In genomic region chr10:45470098-45471012, GRCh38 we compare ENCODE assay signal across 1 cellular context.
TF ChIP-seq lines count a peak whose summit lies in the region.

No MANE protein-coding gene starts in this region.

TF ChIP-seq in K562, 482 proteins besides CTCF, POLR2A, EP300 and RAD21 (continued from another document and continues in another):
- peak; percentile 76 for TF ChIP-seq TFAP4 (CRISPR knock-in tag; IDR thresholded peaks at IDR 0.05; ENCODE audit: borderline replicate concordance)
- no peak; the same call in 1 of the 2 replicates for TF ChIP-seq BRD4 (IDR thresholded peaks at IDR 0.05)
- TF ChIP-seq, protein P1, sequence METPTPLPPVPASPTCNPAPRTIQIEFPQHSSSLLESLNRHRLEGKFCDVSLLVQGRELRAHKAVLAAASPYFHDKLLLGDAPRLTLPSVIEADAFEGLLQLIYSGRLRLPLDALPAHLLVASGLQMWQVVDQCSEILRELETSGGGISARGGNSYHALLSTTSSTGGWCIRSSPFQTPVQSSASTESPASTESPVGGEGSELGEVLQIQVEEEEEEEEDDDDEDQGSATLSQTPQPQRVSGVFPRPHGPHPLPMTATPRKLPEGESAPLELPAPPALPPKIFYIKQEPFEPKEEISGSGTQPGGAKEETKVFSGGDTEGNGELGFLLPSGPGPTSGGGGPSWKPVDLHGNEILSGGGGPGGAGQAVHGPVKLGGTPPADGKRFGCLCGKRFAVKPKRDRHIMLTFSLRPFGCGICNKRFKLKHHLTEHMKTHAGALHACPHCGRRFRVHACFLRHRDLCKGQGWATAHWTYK (CRISPR knock-in tag; IDR thresholded peaks at IDR 0.05), result peak; percentile 98
- TF ChIP-seq SREBF1 (IDR thresholded peaks at IDR 0.05; ENCODE audit: borderline replicate concordance, low read depth, low read length), result no peak
- no peak for TF ChIP-seq ZFP30 (CRISPR knock-in tag; IDR thresholded peaks at IDR 0.05; ENCODE audit: borderline replicate concordance)
- TF ChIP-seq, protein P2, sequence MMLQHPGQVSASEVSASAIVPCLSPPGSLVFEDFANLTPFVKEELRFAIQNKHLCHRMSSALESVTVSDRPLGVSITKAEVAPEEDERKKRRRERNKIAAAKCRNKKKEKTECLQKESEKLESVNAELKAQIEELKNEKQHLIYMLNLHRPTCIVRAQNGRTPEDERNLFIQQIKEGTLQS (IDR thresholded peaks at IDR 0.05), result peak; percentile 86
- TF ChIP-seq, protein P2 (CRISPR knock-in tag; conservative IDR thresholded peaks at IDR 0.05), result peak; percentile 68; the same call in 1 of the 2 replicates
- TF ChIP-seq ZZZ3 (IDR thresholded peaks at IDR 0.05), result no peak
- TF ChIP-seq NR3C1 (CRISPR knock-in tag; IDR thresholded peaks at IDR 0.05), result no peak
- no peak for TF ChIP-seq IRF2 (CRISPR knock-in tag; IDR thresholded peaks at IDR 0.05)
- TF ChIP-seq U2AF1 (optimal IDR thresholded peaks at IDR 0.05; ENCODE audit: low read depth, low read length), result no peak
- no peak for TF ChIP-seq NR2F6 (CRISPR knock-in tag; IDR thresholded peaks at IDR 0.05)
- TF ChIP-seq ZNF699 (CRISPR knock-in tag; IDR thresholded peaks at IDR 0.05; ENCODE audit: insufficient replicate concordance), result no peak
- TF ChIP-seq CHD4 (IDR thresholded peaks at IDR 0.05; ENCODE audit: insufficient read depth, insufficient replicate concordance, low read depth, low read length, poor library complexity, severe bottlenecking), result no peak
- TF ChIP-seq, protein P3, sequence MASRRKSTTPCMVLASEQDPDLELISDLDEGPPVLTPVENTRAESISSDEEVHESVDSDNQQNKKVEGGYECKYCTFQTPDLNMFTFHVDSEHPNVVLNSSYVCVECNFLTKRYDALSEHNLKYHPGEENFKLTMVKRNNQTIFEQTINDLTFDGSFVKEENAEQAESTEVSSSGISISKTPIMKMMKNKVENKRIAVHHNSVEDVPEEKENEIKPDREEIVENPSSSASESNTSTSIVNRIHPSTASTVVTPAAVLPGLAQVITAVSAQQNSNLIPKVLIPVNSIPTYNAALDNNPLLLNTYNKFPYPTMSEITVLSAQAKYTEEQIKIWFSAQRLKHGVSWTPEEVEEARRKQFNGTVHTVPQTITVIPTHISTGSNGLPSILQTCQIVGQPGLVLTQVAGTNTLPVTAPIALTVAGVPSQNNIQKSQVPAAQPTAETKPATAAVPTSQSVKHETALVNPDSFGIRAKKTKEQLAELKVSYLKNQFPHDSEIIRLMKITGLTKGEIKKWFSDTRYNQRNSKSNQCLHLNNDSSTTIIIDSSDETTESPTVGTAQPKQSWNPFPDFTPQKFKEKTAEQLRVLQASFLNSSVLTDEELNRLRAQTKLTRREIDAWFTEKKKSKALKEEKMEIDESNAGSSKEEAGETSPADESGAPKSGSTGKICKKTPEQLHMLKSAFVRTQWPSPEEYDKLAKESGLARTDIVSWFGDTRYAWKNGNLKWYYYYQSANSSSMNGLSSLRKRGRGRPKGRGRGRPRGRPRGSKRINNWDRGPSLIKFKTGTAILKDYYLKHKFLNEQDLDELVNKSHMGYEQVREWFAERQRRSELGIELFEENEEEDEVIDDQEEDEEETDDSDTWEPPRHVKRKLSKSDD (conservative IDR thresholded peaks at IDR 0.05; ENCODE audit: low read length), result no peak
- peak; percentile 96 to 99 for TF ChIP-seq ARNT (IDR thresholded peaks at IDR 0.05)
- peak; percentile 99 for TF ChIP-seq SOX6 (IDR thresholded peaks at IDR 0.05)
- TF ChIP-seq, protein P4, sequence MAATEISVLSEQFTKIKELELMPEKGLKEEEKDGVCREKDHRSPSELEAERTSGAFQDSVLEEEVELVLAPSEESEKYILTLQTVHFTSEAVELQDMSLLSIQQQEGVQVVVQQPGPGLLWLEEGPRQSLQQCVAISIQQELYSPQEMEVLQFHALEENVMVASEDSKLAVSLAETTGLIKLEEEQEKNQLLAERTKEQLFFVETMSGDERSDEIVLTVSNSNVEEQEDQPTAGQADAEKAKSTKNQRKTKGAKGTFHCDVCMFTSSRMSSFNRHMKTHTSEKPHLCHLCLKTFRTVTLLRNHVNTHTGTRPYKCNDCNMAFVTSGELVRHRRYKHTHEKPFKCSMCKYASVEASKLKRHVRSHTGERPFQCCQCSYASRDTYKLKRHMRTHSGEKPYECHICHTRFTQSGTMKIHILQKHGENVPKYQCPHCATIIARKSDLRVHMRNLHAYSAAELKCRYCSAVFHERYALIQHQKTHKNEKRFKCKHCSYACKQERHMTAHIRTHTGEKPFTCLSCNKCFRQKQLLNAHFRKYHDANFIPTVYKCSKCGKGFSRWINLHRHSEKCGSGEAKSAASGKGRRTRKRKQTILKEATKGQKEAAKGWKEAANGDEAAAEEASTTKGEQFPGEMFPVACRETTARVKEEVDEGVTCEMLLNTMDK (IDR thresholded peaks at IDR 0.05; ENCODE audit: borderline replicate concordance, insufficient read depth, low read depth, low read length, poor library complexity, severe bottlenecking), result no peak
- TF ChIP-seq, protein P5, sequence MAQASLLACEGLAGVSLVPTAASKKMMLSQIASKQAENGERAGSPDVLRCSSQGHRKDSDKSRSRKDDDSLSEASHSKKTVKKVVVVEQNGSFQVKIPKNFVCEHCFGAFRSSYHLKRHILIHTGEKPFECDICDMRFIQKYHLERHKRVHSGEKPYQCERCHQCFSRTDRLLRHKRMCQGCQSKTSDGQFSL (CRISPR knock-in tag; IDR thresholded peaks at IDR 0.05), result no peak
- TF ChIP-seq, protein P5 (tag; IDR thresholded peaks at IDR 0.05), result peak in 1 of 2 experiments; percentile 63; a peak in 3 of 4 replicates
- TF ChIP-seq CREBBP (IDR thresholded peaks at IDR 0.05; ENCODE audit: low read depth, low read length), result no peak
- TF ChIP-seq, protein P6, sequence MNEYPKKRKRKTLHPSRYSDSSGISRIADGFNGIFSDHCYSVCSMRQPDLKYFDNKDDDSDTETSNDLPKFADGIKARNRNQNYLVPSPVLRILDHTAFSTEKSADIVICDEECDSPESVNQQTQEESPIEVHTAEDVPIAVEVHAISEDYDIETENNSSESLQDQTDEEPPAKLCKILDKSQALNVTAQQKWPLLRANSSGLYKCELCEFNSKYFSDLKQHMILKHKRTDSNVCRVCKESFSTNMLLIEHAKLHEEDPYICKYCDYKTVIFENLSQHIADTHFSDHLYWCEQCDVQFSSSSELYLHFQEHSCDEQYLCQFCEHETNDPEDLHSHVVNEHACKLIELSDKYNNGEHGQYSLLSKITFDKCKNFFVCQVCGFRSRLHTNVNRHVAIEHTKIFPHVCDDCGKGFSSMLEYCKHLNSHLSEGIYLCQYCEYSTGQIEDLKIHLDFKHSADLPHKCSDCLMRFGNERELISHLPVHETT (CRISPR knock-in tag; conservative IDR thresholded peaks at IDR 0.05 in 1 of 2, IDR thresholded peaks at IDR 0.05 in 1 of 2), result peak in 1 of 2 experiments; percentile 87; a peak in 2 of 4 replicates
- peak; percentile 87 for TF ChIP-seq CTBP1 (IDR thresholded peaks at IDR 0.05; ENCODE audit: borderline replicate concordance)
- TF ChIP-seq NFXL1 (CRISPR knock-in tag; IDR thresholded peaks at IDR 0.05), result no peak
- no peak for TF ChIP-seq HMGXB4 (CRISPR knock-in tag; IDR thresholded peaks at IDR 0.05)
- TF ChIP-seq ELF2 (CRISPR knock-in tag; IDR thresholded peaks at IDR 0.05), result no peak
- no peak for TF ChIP-seq RBM39 (optimal IDR thresholded peaks at IDR 0.05; ENCODE audit: low read depth, low read length)
- no peak for TF ChIP-seq ZNF764 (CRISPR knock-in tag; IDR thresholded peaks at IDR 0.05; ENCODE audit: low read depth)
- TF ChIP-seq NFYB (IDR thresholded peaks at IDR 0.05; ENCODE audit: extremely low read depth, insufficient read length), result no peak
- TF ChIP-seq SMAD4 (CRISPR knock-in tag; conservative IDR thresholded peaks at IDR 0.05), result peak; percentile 88
- TF ChIP-seq NCOA2 (IDR thresholded peaks at IDR 0.05; ENCODE audit: partially characterized antibody in 2 of 2), result peak; percentile 94
- peak; percentile 62; the same call in 1 of the 2 replicates for TF ChIP-seq ETV5 (CRISPR knock-in tag; IDR thresholded peaks at IDR 0.05; ENCODE audit: low read depth)
- peak; percentile 81; the same call in 1 of the 2 replicates for TF ChIP-seq ILF3 (IDR thresholded peaks at IDR 0.05; ENCODE audit: borderline replicate concordance)
- TF ChIP-seq MGA (IDR thresholded peaks at IDR 0.05), result peak; percentile 95
- TF ChIP-seq ZNF224 (CRISPR knock-in tag; IDR thresholded peaks at IDR 0.05), result no peak
